In genomic region chr2:144703852-144704324, GRCh38 we compare ENCODE assay signal across 8 cellular contexts.
DNase-seq lines count a peak whose midpoint lies in the region; ATAC-seq and TF ChIP-seq lines count a peak whose summit lies in the region.

No MANE protein-coding gene starts in this region.

- no peak overlapping the region for H4K5ac ChIP-seq in H9 (ENCODE audit: insufficient read length, low read depth, low read length)

- no peak overlapping the region for H3K4me3 Mint-ChIP-seq in activated CD4-positive, alpha-beta T cell treated with anti-CD3 and anti-CD28 coated beads for 36 hours
- H3K4me3 Mint-ChIP-seq in activated CD4-positive, alpha-beta T cell treated with anti-CD3 and anti-CD28 coated beads, Interleukin-2, amount 10 ng/mL, durations not matched to agents 24 days and 14 days: no peak overlapping the region
- no peak overlapping the region for H3K4me3 Mint-ChIP-seq in H9

- intact Hi-C loops in activated CD4-positive, alpha-beta T cell treated with anti-CD3 and anti-CD28 coated beads for 36 hours (cut with DNase I, micrococcal nuclease): loop anchor here in 1 of 2 experiments (1.0 kb wide), 1 partner anchor 13 kb away; no protein-coding TSS in a partner anchor
- intact Hi-C loops in activated CD4-positive, alpha-beta T cell treated with anti-CD3 and anti-CD28 coated beads, Interleukin-2, amount 10 ng/mL, durations not matched to agents 24 days and 14 days (cut with micrococcal nuclease): no loop called here
- intact Hi-C loops in tibial artery (cut with DNase I; ENCODE audit: low total_unique reads): no loop called here

- no peak overlapping the region for H2AK5ac ChIP-seq in H9 (ENCODE audit: insufficient read length, low read length)

- H4K91ac ChIP-seq in H9 (ENCODE audit: insufficient read length, low read depth, low read length): no peak overlapping the region

- H3K4me1 ChIP-seq in tibial artery: peaks cover 0 to 40% (median 0%) of the 10 kb centered on the region in 4 donors
- no peaks in the 10 kb centered on the region for H3K4me1 ChIP-seq in H9 (ENCODE audit: insufficient read depth, low read length)

- H3K27me3 ChIP-seq in tibial artery: no peaks in the 10 kb centered on the region
- no peaks in the 10 kb centered on the region for H3K27me3 ChIP-seq in H9 (ENCODE audit: insufficient read depth, low read length)

- H3K9me3 ChIP-seq in tibial artery: no peaks in the 10 kb centered on the region
- H3K9me3 ChIP-seq in H9 (ENCODE audit: control insufficient read depth, low read depth, low read length): no peaks in the 10 kb centered on the region

- H2BK12ac ChIP-seq in H9 (ENCODE audit: insufficient read length, low read depth, low read length): no peak overlapping the region

- no CpG with 5 or more reads among the region's 5 CpGs for WGBS in H9 (ENCODE audit: extremely low coverage, insufficient read length, low lambda C conversion rate)

- no peaks in the 10 kb centered on the region for H3K79me1 ChIP-seq in H9 (ENCODE audit: insufficient read depth, low read depth, low read length, poor library complexity, severe bottlenecking)

- H3K36me3 Mint-ChIP-seq in activated CD4-positive, alpha-beta T cell treated with anti-CD3 and anti-CD28 coated beads for 36 hours (ENCODE audit: low read depth): no peaks in the 10 kb centered on the region
- H3K36me3 Mint-ChIP-seq in activated CD4-positive, alpha-beta T cell treated with anti-CD3 and anti-CD28 coated beads, Interleukin-2, amount 10 ng/mL, durations not matched to agents 24 days and 14 days (ENCODE audit: low read depth): no peaks in the 10 kb centered on the region
- no peaks in the 10 kb centered on the region for H3K36me3 Mint-ChIP-seq in H9 (ENCODE audit: insufficient read depth in 1 of 3, low read depth in 3 of 3)

- no peaks in the 10 kb centered on the region for H4K20me1 ChIP-seq in H9 (ENCODE audit: control insufficient read depth, insufficient read depth, insufficient read length)

- no peak overlapping the region for H2BK20ac ChIP-seq in H9 (ENCODE audit: low read depth, low read length, poor library complexity, severe bottlenecking)

- H3K79me2 ChIP-seq in H9 (ENCODE audit: insufficient read depth, low read length): no peaks in the 10 kb centered on the region

- no peak for TF ChIP-seq CTCF in fibroblast of villous mesenchyme (IDR thresholded peaks at IDR 0.05; ENCODE audit: insufficient read depth, low read depth, low read length)
- TF ChIP-seq CTCF in tibial artery (IDR thresholded peaks at IDR 0.05): no peak
- TF ChIP-seq CTCF in H9 (conservative IDR thresholded peaks at IDR 0.05): no peak

- H3K4me3 ChIP-seq in fibroblast of villous mesenchyme (ENCODE audit: low read depth, low read length) (no peak overlapping the region), tibial artery (no peak overlapping the region)

- no peak overlapping the region for H3K14ac ChIP-seq in H9 (ENCODE audit: insufficient read depth, low read length)

- H3K18ac ChIP-seq in H9 (ENCODE audit: insufficient read length, low read depth, low read length): no peak overlapping the region

- no peak overlapping the region for H3K23ac ChIP-seq in H9 (ENCODE audit: insufficient read length, low read depth, low read length)

- H3K4me2 ChIP-seq in H9 (ENCODE audit: insufficient read depth, insufficient read length, low read length): no peak overlapping the region

- CTCF ChIA-PET in activated CD4-positive, alpha-beta T cell treated with anti-CD3 and anti-CD28 coated beads for 36 hours (lab: Charles Lee): no interaction called here

- no peak overlapping the region for H3K4ac ChIP-seq in H9 (ENCODE audit: low read depth, low read length)

- no peak overlapping the region for H2BK15ac ChIP-seq in H9 (ENCODE audit: low read depth, low read length)

- H2AFZ ChIP-seq in H9 (ENCODE audit: low read length): no peak overlapping the region

- H3K4me1 Mint-ChIP-seq in activated CD4-positive, alpha-beta T cell treated with anti-CD3 and anti-CD28 coated beads for 36 hours: no peaks in the 10 kb centered on the region
- H3K4me1 Mint-ChIP-seq in activated CD4-positive, alpha-beta T cell treated with anti-CD3 and anti-CD28 coated beads, Interleukin-2, amount 10 ng/mL, durations not matched to agents 24 days and 14 days: no peaks in the 10 kb centered on the region
- no peaks in the 10 kb centered on the region for H3K4me1 Mint-ChIP-seq in H9

- no peak for ATAC-seq in activated CD4-positive, alpha-beta T cell treated with anti-CD3 and anti-CD28 coated beads for 36 hours

- no peaks in the 10 kb centered on the region for H3K36me3 ChIP-seq in tibial artery

- H3K9ac ChIP-seq in H9 (ENCODE audit: extremely low read depth, insufficient read length, low read length): no peak overlapping the region

- no peak overlapping the region for H3K56ac ChIP-seq in H9 (ENCODE audit: insufficient read length, low read depth, low read length)

- H3K27ac ChIP-seq in tibial artery: no peak overlapping the region
- no peak overlapping the region for H3K27ac ChIP-seq in H9 (ENCODE audit: insufficient read length, low read depth, low read length)

- peaks cover 6% of the 10 kb centered on the region for H3K27me3 Mint-ChIP-seq in activated CD4-positive, alpha-beta T cell treated with anti-CD3 and anti-CD28 coated beads for 36 hours
- no peaks in the 10 kb centered on the region for H3K27me3 Mint-ChIP-seq in activated CD4-positive, alpha-beta T cell treated with anti-CD3 and anti-CD28 coated beads, Interleukin-2, amount 10 ng/mL, durations not matched to agents 24 days and 14 days
- H3K27me3 Mint-ChIP-seq in H9 (ENCODE audit: low read depth): no peaks in the 10 kb centered on the region

- no peak overlapping the region for H4K8ac ChIP-seq in H9 (replicated peaks; ENCODE audit: insufficient read length, low read depth, low read length)

- POLR2A ChIA-PET in activated CD4-positive, alpha-beta T cell treated with anti-CD3 and anti-CD28 coated beads for 36 hours (lab: Charles Lee): no interaction called here

- DNase-seq in activated CD4-positive, alpha-beta T cell treated with anti-CD3 and anti-CD28 coated beads for 36 hours: peak; percentile 8
- no peak for DNase-seq in activated CD4-positive, alpha-beta T cell treated with anti-CD3 and anti-CD28 coated beads, Interleukin-2, amount 10 ng/mL, durations not matched to agents 24 days and 14 days
- DNase-seq in OCI-M1 (lab: John Stamatoyannopoulos, UW) (peak; percentile 94), fibroblast of villous mesenchyme (ENCODE audit: low read depth) (peak; percentile 84), tibial artery (peak; percentile 46 to 66), H9 (no peak), NCI-H1105 treated with DMSO at 0.1 percent for 48 hours (lab: John Stamatoyannopoulos, UW) (no peak)
- no peak for DNase-seq in stimulated activated naive CD4-positive, alpha-beta T cell treated with Interleukin-2 at 50 U/mL for 16 hours (lab: John Stamatoyannopoulos, UW)

- no peaks in the 10 kb centered on the region for H3K23me2 ChIP-seq in H9 (ENCODE audit: insufficient read length, low read depth, low read length, poor library complexity, severe bottlenecking)

- no peak overlapping the region for H2BK120ac ChIP-seq in H9 (ENCODE audit: low read depth, low read length, poor library complexity, severe bottlenecking)

- no peak overlapping the region for H3K27ac Mint-ChIP-seq in activated CD4-positive, alpha-beta T cell treated with anti-CD3 and anti-CD28 coated beads for 36 hours
- H3K27ac Mint-ChIP-seq in activated CD4-positive, alpha-beta T cell treated with anti-CD3 and anti-CD28 coated beads, Interleukin-2, amount 10 ng/mL, durations not matched to agents 24 days and 14 days: no peak overlapping the region
- H3K27ac Mint-ChIP-seq in H9: no peak overlapping the region; a peak in 1 of 7 replicates

- no peak overlapping the region for H2BK5ac ChIP-seq in H9 (ENCODE audit: insufficient read length, low read length)

- H3K9me3 Mint-ChIP-seq in activated CD4-positive, alpha-beta T cell treated with anti-CD3 and anti-CD28 coated beads for 36 hours (ENCODE audit: low read depth): no peaks in the 10 kb centered on the region
- no peaks in the 10 kb centered on the region for H3K9me3 Mint-ChIP-seq in activated CD4-positive, alpha-beta T cell treated with anti-CD3 and anti-CD28 coated beads, Interleukin-2, amount 10 ng/mL, durations not matched to agents 24 days and 14 days
- no peaks in the 10 kb centered on the region for H3K9me3 Mint-ChIP-seq in H9

- H3T11ph ChIP-seq in H9 (ENCODE audit: low read length): no peak overlapping the region

Comparison
In these comparisons a context has a peak if more than half of its experiments do, and no peak if none do; other contexts are left out.
1. DNase-seq: peak in activated CD4-positive, alpha-beta T cell treated with anti-CD3 and anti-CD28 coated beads for 36 hours (single experiment), OCI-M1 (single experiment), fibroblast of villous mesenchyme (single experiment) and tibial artery (2 of 2); none in activated CD4-positive, alpha-beta T cell treated with anti-CD3 and anti-CD28 coated beads, Interleukin-2, amount 10 ng/mL, durations not matched to agents 24 days and 14 days (single experiment), H9 (single experiment), stimulated activated naive CD4-positive, alpha-beta T cell treated with Interleukin-2 at 50 U/mL for 16 hours (single experiment) and NCI-H1105 treated with DMSO at 0.1 percent for 48 hours (single experiment).